24 cellular contexts compared by ENCODE assay signal in genomic region chr7:158126661-158127060, GRCh38.
"Had no signal": no experiment of that assay in that cellular context is flagged by ENCODE, and none has a peak within 500 bp of the region (broad histone marks: within the 10 kb centered on the region; RNA-seq: fewer than 3 reads in every experiment).

No MANE protein-coding gene starts in this region.

- DNase-seq: activated CD4-positive, alpha-beta T cell treated with anti-CD3 and anti-CD28 coated beads for 1 hour; activated CD4-positive, alpha-beta T cell treated with anti-CD3 and anti-CD28 coated beads, Interleukin-2, amount 10 ng/mL, durations not matched to agents 24 days and 14 days; activated CD4-positive, alpha-beta T cell treated with anti-CD3 and anti-CD28 coated beads, Interleukin-2, amount 50 U/mL, for 48 hours; activated naive CD4-positive, alpha-beta T cell treated with anti-CD3 and anti-CD28 coated beads, Interleukin-2, amount 50 U/mL, for 16 hours; activated T-cell treated with anti-CD3 and anti-CD28 coated beads for 4 hours; activated T-cell treated with anti-CD3 and anti-CD28 coated beads, Interleukin-2, amount 50 U/mL, for 48 hours; brain microvascular endothelial cell; MG63; MV-4-11; NCI-H1105; NCI-H1436; NCI-H1694 treated with DMSO at 0.1 percent for 48 hours; NCI-H2029 treated with DMSO at 0.1 percent for 48 hours; NCI-H345; NCI-H510A; NCI-H526 treated with DMSO at 0.1 percent for 48 hours; NCI-H82; Peyer's patch; SHP77 treated with DMSO at 0.1 percent for 48 hours had no signal

- H3K4me3 Mint-ChIP-seq: activated CD4-positive, alpha-beta T cell treated with anti-CD3 and anti-CD28 coated beads, Interleukin-2, amount 10 ng/mL, durations not matched to agents 24 days and 14 days; activated T-helper 17 cell treated with anti-CD3 and anti-CD28 coated beads, Interleukin-2, amount 50 U/mL, for 72 hours; T-helper 1 cell treated with Interleukin-12 subunit alpha and Interleukin-12 subunit beta and Interleukin-4 antibody, amounts not matched to agents 30 μg/mL and 1 μg/mL, for 36 hours had no signal

- H3K27ac Mint-ChIP-seq: activated CD4-positive, alpha-beta T cell treated with anti-CD3 and anti-CD28 coated beads, Interleukin-2, amount 10 ng/mL, durations not matched to agents 24 days and 14 days; activated T-helper 17 cell treated with anti-CD3 and anti-CD28 coated beads, Interleukin-2, amount 50 U/mL, for 72 hours; T-helper 1 cell treated with Interleukin-12 subunit alpha and Interleukin-12 subunit beta and Interleukin-4 antibody, amounts not matched to agents 30 μg/mL and 1 μg/mL, for 36 hours had no signal

- H3K4me3 ChIP-seq: cardiac muscle cell, MG63, Peyer's patch had no signal

- H3K9me3 ChIP-seq: MG63, Peyer's patch had no signal

- H3K36me3 ChIP-seq: brain microvascular endothelial cell, cardiac muscle cell, MG63, Peyer's patch had no signal

- H3K27me3 ChIP-seq: brain microvascular endothelial cell, cardiac muscle cell, MG63, Peyer's patch had no signal

- H3K4me1 Mint-ChIP-seq: activated CD4-positive, alpha-beta T cell treated with anti-CD3 and anti-CD28 coated beads, Interleukin-2, amount 10 ng/mL, durations not matched to agents 24 days and 14 days; activated T-helper 17 cell treated with anti-CD3 and anti-CD28 coated beads, Interleukin-2, amount 50 U/mL, for 72 hours had no signal

- ATAC-seq: activated T-helper 17 cell treated with anti-CD3 and anti-CD28 coated beads, Interleukin-2, amount 50 U/mL, for 72 hours had no signal

- H3K9me3 Mint-ChIP-seq: activated T-helper 17 cell treated with anti-CD3 and anti-CD28 coated beads, Interleukin-2, amount 50 U/mL, for 72 hours had no signal

- H3K27ac ChIP-seq: brain microvascular endothelial cell, cardiac muscle cell, KMS-11, Peyer's patch, RWPE1 had no signal

- H3K4me1 ChIP-seq: Peyer's patch had no signal

- H3K27me3 Mint-ChIP-seq: activated CD4-positive, alpha-beta T cell treated with anti-CD3 and anti-CD28 coated beads, Interleukin-2, amount 10 ng/mL, durations not matched to agents 24 days and 14 days; activated T-helper 17 cell treated with anti-CD3 and anti-CD28 coated beads, Interleukin-2, amount 50 U/mL, for 72 hours had no signal
